ENCODE assay signal across 11 cellular contexts in the genomic region with DNA sequence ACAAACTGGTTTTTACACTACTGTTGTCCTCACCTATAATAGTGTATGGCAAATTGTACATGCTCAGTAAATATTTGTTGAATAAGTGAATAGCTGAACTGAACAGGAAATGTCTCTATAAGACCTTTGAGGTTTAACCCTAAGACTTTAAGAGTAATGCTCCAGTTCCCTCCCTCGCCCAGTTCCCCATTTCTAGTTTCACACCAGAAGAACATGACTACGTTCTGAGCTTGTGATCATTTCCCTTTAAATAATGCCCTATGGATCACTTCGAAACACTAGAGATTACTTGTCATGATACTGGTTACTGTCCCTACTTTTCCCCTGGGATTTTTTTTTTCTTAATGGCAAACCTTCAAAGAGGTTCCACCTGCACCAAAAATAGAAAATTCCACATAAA.
A peak's percentile ranks its signal among the peaks of the same experiment; 100 is the strongest.
DNase-seq lines count a peak whose midpoint lies in the region; ATAC-seq, FAIRE-seq and TF ChIP-seq lines count a peak whose summit lies in the region.
"Had no signal": no experiment of that assay in that cellular context is flagged by ENCODE, and none has a peak within 500 bp of the region (broad histone marks: within the 10 kb centered on the region; RNA-seq: fewer than 3 reads in every experiment).

No MANE protein-coding gene starts in this region.

- ATAC-seq in GM19043 (IDR thresholded peaks at IDR 0.05; ENCODE audit: low read depth, unreplicated experiment): peak; percentile 90
- ATAC-seq in HG02588 (IDR thresholded peaks at IDR 0.05; ENCODE audit: unreplicated experiment): peak; percentile 91
- peak; percentile 87 for ATAC-seq in HG03457 (IDR thresholded peaks at IDR 0.05; ENCODE audit: unreplicated experiment)
- ATAC-seq in GM12878: peak; percentile 95

- no peak for TF ChIP-seq CTCF in GM12878 (IDR thresholded peaks at IDR 0.05 in 2 of 3, conservative IDR thresholded peaks at IDR 0.05 in 1 of 3; ENCODE audit: control insufficient read depth in 2 of 3, extremely low read depth in 1 of 3, insufficient read depth in 1 of 3, low read depth in 3 of 3, low read length in 3 of 3)
- no peak for TF ChIP-seq CTCF in glutamatergic neuron (IDR thresholded peaks at IDR 0.05; ENCODE audit: partially characterized antibody, unreplicated experiment)

- in situ Hi-C loops in GM12878 (cut with MboI): no loop called here

- peak; percentile 45 for DNase-seq in GM12878 (ENCODE audit: low read depth, low spot score)
- no peak for DNase-seq in glutamatergic neuron
- no peak for DNase-seq in midbrain (lab: John Stamatoyannopoulos, UW)
- no peak for DNase-seq in hippocampal formation (lab: John Stamatoyannopoulos, UW)
- DNase-seq in A172 (ENCODE audit: low spot score): no peak
- DNase-seq: activated gamma-delta T cell, immature natural killer cell, NCI-H345 had no signal

- H3K27me3 ChIP-seq in GM12878 (replicated peaks in 1 of 2; ENCODE audit: control insufficient read depth in 2 of 2, insufficient read depth in 2 of 2, low read length in 1 of 2): no peaks in the 10 kb centered on the region

- H3K4me1 ChIP-seq in GM12878 (ENCODE audit: control insufficient read depth, insufficient read depth, low read length): peaks cover 8% of the 10 kb centered on the region

- no peak overlapping the region for H3K9ac ChIP-seq in GM12878 (ENCODE audit: control insufficient read depth, insufficient read depth, low read length)

- peaks cover 11% of the 10 kb centered on the region for H3K36me3 Mint-ChIP-seq in glutamatergic neuron (ENCODE audit: unreplicated experiment)
- H3K36me3 Mint-ChIP-seq: immature natural killer cell had no signal

- peaks cover 6% of the 10 kb centered on the region for H3K9me3 ChIP-seq in GM12878 (replicated peaks; ENCODE audit: control insufficient read depth, insufficient read depth, low read length)

- no TSS peak for BruUV-seq in GM12878 (replicated peaks; lab: Mats Ljungman, UMichigan)

- H3K27me3 Mint-ChIP-seq in glutamatergic neuron (ENCODE audit: unreplicated experiment): peaks cover 3% of the 10 kb centered on the region

- no peaks in the 10 kb centered on the region for H3K36me3 ChIP-seq in GM12878 (ENCODE audit: control insufficient read depth in 2 of 2, insufficient read depth in 2 of 2, low read length in 1 of 2)

- peak; percentile 68 for FAIRE-seq in GM12878 (lab: Jason Lieb, UNC)

- H3K9me3 Mint-ChIP-seq in glutamatergic neuron (ENCODE audit: unreplicated experiment): peaks cover 2% of the 10 kb centered on the region

- no peak for TF ChIP-seq RAD21 in GM12878 (IDR thresholded peaks at IDR 0.05; ENCODE audit: insufficient read depth, low read depth, low read length)

- peak overlapping the region; percentile 69; the same call in 1 of the 2 replicates for H3K4me2 ChIP-seq in GM12878 (ENCODE audit: control insufficient read depth, insufficient read depth)

- 2% methylated on average over 3 of the region's 3 CpGs for WGBS in GM12878 (ENCODE audit: insufficient coverage, insufficient replicate concordance, low lambda C conversion rate, missing lambda C conversion rate)

- intact Hi-C loops in GM12878 (cut with micrococcal nuclease; ENCODE audit: unreplicated experiment): loop anchor here (10.0 kb wide), 1 partner anchor 477 kb away; no protein-coding TSS in a partner anchor

- H3K27ac Mint-ChIP-seq in glutamatergic neuron (ENCODE audit: unreplicated experiment): no peak overlapping the region
- H3K27ac Mint-ChIP-seq: immature natural killer cell had no signal

- peak overlapping the region; percentile 78 for H3K27ac ChIP-seq in GM12878 (ENCODE audit: control insufficient read depth, insufficient read depth)

- POLR2A ChIA-PET in GM12878 (lab: Charles Lee): no interaction called here

- no peak overlapping the region for H3K4me3 Mint-ChIP-seq in glutamatergic neuron (ENCODE audit: unreplicated experiment)
- H3K4me3 Mint-ChIP-seq: immature natural killer cell had no signal

- H2AFZ ChIP-seq in GM12878 (ENCODE audit: control insufficient read depth, low read depth, low read length): no peak overlapping the region

- no peaks in the 10 kb centered on the region for H4K20me1 ChIP-seq in GM12878 (ENCODE audit: control insufficient read depth, insufficient read depth)

- no peak overlapping the region for H3K4me3 ChIP-seq in GM12878

- CTCF ChIA-PET in GM12878 (lab: Yijun Ruan, JAX): no interaction called here

- peak in 1 of 2 experiments; percentile 57; a peak in 1 of 4 replicates for TF ChIP-seq EP300 in GM12878 (IDR thresholded peaks at IDR 0.05; ENCODE audit: borderline replicate concordance in 1 of 2, control insufficient read depth in 1 of 2, low read depth in 2 of 2, low read length in 2 of 2)

- SMC1A ChIA-PET in GM12878 (lab: Charles Lee; ENCODE audit: uncharacterized antibody, unreplicated experiment): interaction anchor here (0.6 to 3.8 kb wide), 4 partner anchors 12 to 492 kb away, joined by 3 to 27 read pairs (median 3); no protein-coding TSS in a partner anchor

- H3K4me1 Mint-ChIP-seq in glutamatergic neuron (ENCODE audit: low read depth, unreplicated experiment): no peaks in the 10 kb centered on the region
- H3K4me1 Mint-ChIP-seq: immature natural killer cell had no signal

- RAD21 ChIA-PET in GM12878 (lab: Charles Lee; ENCODE audit: unreplicated experiment): interaction anchor here (2.3 kb wide), 1 partner anchor 11 kb away, joined by 17 read pairs; no protein-coding TSS in a partner anchor

- H3K79me2 ChIP-seq in GM12878 (ENCODE audit: control insufficient read depth, insufficient read depth, low read length): no peaks in the 10 kb centered on the region

- TF ChIP-seq POLR2A in GM12878 (IDR thresholded peaks at IDR 0.05; ENCODE audit: low read depth, low read length): no peak

TF ChIP-seq in GM12878, 131 proteins besides CTCF, POLR2A, EP300 and RAD21:
- TF ChIP-seq BMI1 (IDR thresholded peaks at IDR 0.05; ENCODE audit: borderline replicate concordance) (no peak), PAX5 (IDR thresholded peaks at IDR 0.05; ENCODE audit: borderline replicate concordance, low read depth, low read length) (peak; percentile 66; the same call in 1 of the 2 replicates), IRF4 (IDR thresholded peaks at IDR 0.05; ENCODE audit: low read depth, low read length) (peak; percentile 78), IKZF1 (conservative IDR thresholded peaks at IDR 0.05) (0 out of 2 replicates have a peak, but pooled peaks have one; percentile 23), ETV6 (conservative IDR thresholded peaks at IDR 0.05 in 1 of 2, IDR thresholded peaks at IDR 0.05 in 1 of 2; ENCODE audit: borderline replicate concordance in 1 of 2, low read depth in 1 of 2) (peak in 1 of 2 experiments; percentile 36; a peak in 1 of 4 replicates), MYC (IDR thresholded peaks at IDR 0.05; ENCODE audit: insufficient read depth, insufficient read length, insufficient replicate concordance, low read length, severe bottlenecking) (no peak), MTA2 (IDR thresholded peaks at IDR 0.05; ENCODE audit: low read depth) (0 out of 2 replicates have a peak, but pooled peaks have one; percentile 20), NR2F1 (conservative IDR thresholded peaks at IDR 0.05) (peak; percentile 90), NFIC (IDR thresholded peaks at IDR 0.05; ENCODE audit: low read depth, low read length) (peak; percentile 64), IKZF2 (IDR thresholded peaks at IDR 0.05) (peak; percentile 54 to 58), KAT2A (conservative IDR thresholded peaks at IDR 0.05; ENCODE audit: control insufficient read depth, low read depth, low read length) (no peak), SPI1 (IDR thresholded peaks at IDR 0.05; ENCODE audit: borderline replicate concordance, insufficient read depth, low read depth, low read length) (peak; percentile 98), RUNX3 (IDR thresholded peaks at IDR 0.05; ENCODE audit: low read length) (peak; percentile 82), EED (IDR thresholded peaks at IDR 0.05; ENCODE audit: low read depth) (peak; percentile 31; the same call in 1 of the 2 replicates), JUNB (IDR thresholded peaks at IDR 0.05) (peak; percentile 21; the same call in 1 of the 2 replicates), MEF2B (IDR thresholded peaks at IDR 0.05; ENCODE audit: partially characterized antibody, poor library complexity, severe bottlenecking) (peak; percentile 42), MTA3 (IDR thresholded peaks at IDR 0.05; ENCODE audit: borderline replicate concordance, low read length) (0 out of 2 replicates have a peak, but pooled peaks have one; percentile 30), ATF7 (IDR thresholded peaks at IDR 0.05; ENCODE audit: low read depth) (no peak), BCL11A (IDR thresholded peaks at IDR 0.05; ENCODE audit: low read depth, low read length) (0 out of 2 replicates have a peak, but pooled peaks have one; percentile 41)
- TF ChIP-seq, protein P1, sequence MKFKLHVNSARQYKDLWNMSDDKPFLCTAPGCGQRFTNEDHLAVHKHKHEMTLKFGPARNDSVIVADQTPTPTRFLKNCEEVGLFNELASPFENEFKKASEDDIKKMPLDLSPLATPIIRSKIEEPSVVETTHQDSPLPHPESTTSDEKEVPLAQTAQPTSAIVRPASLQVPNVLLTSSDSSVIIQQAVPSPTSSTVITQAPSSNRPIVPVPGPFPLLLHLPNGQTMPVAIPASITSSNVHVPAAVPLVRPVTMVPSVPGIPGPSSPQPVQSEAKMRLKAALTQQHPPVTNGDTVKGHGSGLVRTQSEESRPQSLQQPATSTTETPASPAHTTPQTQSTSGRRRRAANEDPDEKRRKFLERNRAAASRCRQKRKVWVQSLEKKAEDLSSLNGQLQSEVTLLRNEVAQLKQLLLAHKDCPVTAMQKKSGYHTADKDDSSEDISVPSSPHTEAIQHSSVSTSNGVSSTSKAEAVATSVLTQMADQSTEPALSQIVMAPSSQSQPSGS (IDR thresholded peaks at IDR 0.05; ENCODE audit: low read length): peak; percentile 23; the same call in 1 of the 2 replicates
- TF ChIP-seq, protein P2, sequence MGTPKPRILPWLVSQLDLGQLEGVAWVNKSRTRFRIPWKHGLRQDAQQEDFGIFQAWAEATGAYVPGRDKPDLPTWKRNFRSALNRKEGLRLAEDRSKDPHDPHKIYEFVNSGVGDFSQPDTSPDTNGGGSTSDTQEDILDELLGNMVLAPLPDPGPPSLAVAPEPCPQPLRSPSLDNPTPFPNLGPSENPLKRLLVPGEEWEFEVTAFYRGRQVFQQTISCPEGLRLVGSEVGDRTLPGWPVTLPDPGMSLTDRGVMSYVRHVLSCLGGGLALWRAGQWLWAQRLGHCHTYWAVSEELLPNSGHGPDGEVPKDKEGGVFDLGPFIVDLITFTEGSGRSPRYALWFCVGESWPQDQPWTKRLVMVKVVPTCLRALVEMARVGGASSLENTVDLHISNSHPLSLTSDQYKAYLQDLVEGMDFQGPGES (IDR thresholded peaks at IDR 0.05): no peak
- TF ChIP-seq, protein P3, sequence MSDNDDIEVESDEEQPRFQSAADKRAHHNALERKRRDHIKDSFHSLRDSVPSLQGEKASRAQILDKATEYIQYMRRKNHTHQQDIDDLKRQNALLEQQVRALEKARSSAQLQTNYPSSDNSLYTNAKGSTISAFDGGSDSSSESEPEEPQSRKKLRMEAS (IDR thresholded peaks at IDR 0.05; ENCODE audit: low read depth, low read length): no peak
